1 cellular context compared by ENCODE assay signal in genomic region chr1:16895241-16895601, GRCh38.
TF ChIP-seq lines count a peak whose summit lies in the region.

No MANE protein-coding gene starts in this region.

TF ChIP-seq in K562, 482 proteins besides CTCF, POLR2A, EP300 and RAD21:
- TF ChIP-seq TAF1 (IDR thresholded peaks at IDR 0.05; ENCODE audit: control insufficient read depth, extremely low read depth, insufficient read depth, low read length, severe bottlenecking) (peak; percentile 25), ZNF644 (tag; IDR thresholded peaks at IDR 0.05; ENCODE audit: low read depth) (0 out of 2 replicates have a peak, but pooled peaks have one; percentile 8), MAZ (CRISPR knock-in tag; conservative IDR thresholded peaks at IDR 0.05 in 1 of 2, IDR thresholded peaks at IDR 0.05 in 1 of 2) (peak in 1 of 2 experiments; percentile 12; a peak in 1 of 4 replicates), FOXK2 (conservative IDR thresholded peaks at IDR 0.05 in 1 of 2, IDR thresholded peaks at IDR 0.05 in 1 of 2; ENCODE audit: low read depth in 2 of 2) (0 out of 4 replicates have a peak, but pooled peaks of 1 of the 2 experiments have one; percentile 35), TAF7 (tag; IDR thresholded peaks at IDR 0.05) (0 out of 2 replicates have a peak, but pooled peaks have one; percentile 36), PHF8 (IDR thresholded peaks at IDR 0.05; ENCODE audit: borderline replicate concordance, low read length) (0 out of 2 replicates have a peak, but pooled peaks have one; percentile 34)
